In the genomic region with DNA sequence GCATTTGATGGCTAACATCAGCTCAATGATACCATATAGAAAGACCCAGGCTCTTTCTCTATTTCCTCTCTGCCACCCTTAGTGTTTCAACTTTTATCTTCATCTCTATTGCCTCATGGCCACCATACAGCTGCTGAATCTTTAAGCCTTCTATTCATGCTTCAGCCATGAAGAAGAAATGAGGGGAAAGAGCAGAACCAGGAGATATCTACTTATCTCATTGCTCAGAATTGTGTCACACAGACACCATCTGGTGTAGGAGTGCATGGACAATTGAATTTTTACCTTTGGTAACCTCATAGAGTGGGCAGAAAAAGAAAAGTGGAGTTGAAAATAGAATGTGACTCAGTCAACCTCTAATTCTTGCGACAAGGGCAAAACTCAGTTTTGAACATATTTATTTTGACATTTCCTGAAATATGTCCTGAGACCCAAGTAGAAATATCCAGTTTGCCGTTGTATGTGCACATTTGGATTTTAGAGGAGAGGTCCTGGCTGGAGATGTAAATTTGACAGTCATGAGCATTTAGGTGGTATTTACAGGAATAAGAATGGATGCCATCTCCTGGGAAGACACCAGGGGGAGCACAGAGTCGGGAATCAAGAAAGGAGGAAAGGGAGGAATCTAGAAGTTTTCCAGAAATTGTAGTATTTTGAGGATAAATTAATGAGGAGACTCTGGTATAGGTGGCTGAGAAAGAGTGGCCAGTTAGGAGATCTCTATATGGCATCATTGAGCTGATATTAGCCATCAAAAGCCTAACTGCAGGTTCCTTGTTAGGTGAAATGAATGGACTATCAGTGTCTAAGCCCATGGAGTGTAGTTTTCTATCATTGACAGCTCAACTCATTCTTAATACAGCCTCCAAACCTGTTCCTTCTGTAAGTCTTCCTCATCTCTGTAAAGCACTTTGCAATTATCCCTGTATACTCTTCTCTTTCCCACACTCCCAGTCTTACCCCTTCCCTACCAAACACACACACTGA, we compare ENCODE assay signal across 8 cellular contexts. TPM values are rescaled to one million over a fixed set of nuclear protein-coding genes. Genes with fewer than 3 reads are reported as not detected.
DNase-seq lines count a peak whose midpoint lies in the region; ATAC-seq and TF ChIP-seq lines count a peak whose summit lies in the region.

No MANE protein-coding gene starts in this region.

- H3K9me3 ChIP-seq in HEK293 (ENCODE audit: control insufficient read depth, insufficient read depth, low read depth, low read length) (no peaks in the 10 kb centered on the region), ascending aorta (no peaks in the 10 kb centered on the region), suprapubic skin (no peaks in the 10 kb centered on the region)

- no peak for TF ChIP-seq POLR2A in suprapubic skin (IDR thresholded peaks at IDR 0.05)

- TF ChIP-seq EP300 in suprapubic skin (IDR thresholded peaks at IDR 0.05), result no peak

- no peaks in the 10 kb centered on the region for H3K36me3 ChIP-seq in HEK293 (ENCODE audit: control insufficient read depth in 2 of 2, insufficient read depth in 1 of 2, low read length in 2 of 2)
- no peaks in the 10 kb centered on the region for H3K36me3 ChIP-seq in ascending aorta
- H3K36me3 ChIP-seq in suprapubic skin, result no peaks in the 10 kb centered on the region

- peak; percentile 78 for TF ChIP-seq CTCF in AG09309 (IDR thresholded peaks at IDR 0.05; ENCODE audit: control insufficient read depth, insufficient read depth, low read depth, low read length, missing control alignments)
- TF ChIP-seq CTCF in HEK293 (tag by site-specific recombination; IDR thresholded peaks at IDR 0.05), result peak; percentile 63; the same call in 1 of the 2 replicates
- TF ChIP-seq CTCF in ascending aorta (IDR thresholded peaks at IDR 0.05), result peak; percentile 35 to 61 (median 38)
- peak; percentile 16 to 53 for TF ChIP-seq CTCF in suprapubic skin (IDR thresholded peaks at IDR 0.05)

- intact Hi-C loops in ascending aorta (cut with DNase I), result no loop called here

- H3K27ac ChIP-seq in HEK293 (ENCODE audit: extremely low read depth, low read depth, low read length), result no peak overlapping the region
- H3K27ac ChIP-seq in ascending aorta, result no peak overlapping the region
- H3K27ac ChIP-seq in suprapubic skin, result no peak overlapping the region

- 37% methylated on average over 3 of the region's 3 CpGs for WGBS in suprapubic skin

- no peak for ATAC-seq in GM18861 (IDR thresholded peaks at IDR 0.05; ENCODE audit: unreplicated experiment)

- no peaks in the 10 kb centered on the region for H3K27me3 ChIP-seq in ascending aorta
- no peaks in the 10 kb centered on the region for H3K27me3 ChIP-seq in suprapubic skin

- H3K4me3 ChIP-seq in AG09309 (ENCODE audit: control insufficient read depth, low read depth, low read length), result no peak overlapping the region
- H3K4me3 ChIP-seq in HEK293 (ENCODE audit: low read depth, low read length), result no peak overlapping the region
- no peak overlapping the region for H3K4me3 ChIP-seq in ascending aorta
- no peak overlapping the region for H3K4me3 ChIP-seq in suprapubic skin

- POLR2A ChIA-PET in HEK293 (lab: Yijun Ruan, JAX), result no interaction called here

- CTCF ChIA-PET in HEK293 (lab: Yijun Ruan, JAX), result interaction anchor here (0.6 to 7.3 kb wide), 22 partner anchors 9 to 395 kb away, joined by 3 to 118 read pairs (median 4); no protein-coding TSS in a partner anchor

- no peak for DNase-seq in AG09309 (ENCODE audit: low read depth)
- DNase-seq in ascending aorta (ENCODE audit: low spot score in 2 of 2), result no peak
- DNase-seq in islet precursor cell, result peak; percentile 60
- no peak for DNase-seq in suprapubic skin (ENCODE audit: low spot score in 2 of 2)
- no peak for DNase-seq in stimulated activated naive CD4-positive, alpha-beta T cell (lab: John Stamatoyannopoulos, UW)
- no peak for DNase-seq in NCI-H446 treated with DMSO at 0.1 percent for 48 hours (lab: John Stamatoyannopoulos, UW)

- H3K4me1 ChIP-seq in HEK293 (ENCODE audit: control insufficient read depth, insufficient read depth, low read length) (no peaks in the 10 kb centered on the region), ascending aorta (no peaks in the 10 kb centered on the region), suprapubic skin (no peaks in the 10 kb centered on the region)

TF ChIP-seq in HEK293, 187 proteins besides CTCF, POLR2A, EP300 and RAD21:
- no peak for TF ChIP-seq ZNF266 (tag by site-specific recombination; IDR thresholded peaks at IDR 0.05; ENCODE audit: low read depth)
- peak; percentile 49 for TF ChIP-seq ZNF654 (tag by site-specific recombination; IDR thresholded peaks at IDR 0.05; ENCODE audit: low read depth)

RNA-seq across cellular contexts. Expression of gene GAPT, which starts 7.0 kb away (rescaled TPM):
- not detected for total RNA-seq in ascending aorta
- total RNA-seq in suprapubic skin, result 1 to 10 TPM in 1 of 4 donors, under 1 TPM in 1, not detected in 2; 0.42 to 1.4 TPM

RNA-seq across cellular contexts. Expression of gene PLK2, which starts 38.4 kb away (rescaled TPM):
- total RNA-seq in ascending aorta (69.1 TPM), suprapubic skin (100 to 1,000 TPM; 156 to 567 (median 328) TPM)
